ENCODE assay signal across 25 cellular contexts in genomic region chr19:27750697-27751391, GRCh38.
"Had no signal": no experiment of that assay in that cellular context is flagged by ENCODE, and none has a peak within 500 bp of the region (broad histone marks: within the 10 kb centered on the region; RNA-seq: fewer than 3 reads in every experiment).

No MANE protein-coding gene starts in this region.

- FAIRE-seq: endometrium, kidney had no signal

- H3K27ac ChIP-seq: dorsolateral prefrontal cortex, epithelial cell of prostate, esophagus squamous epithelium, gastroesophageal sphincter, left ventricle myocardium inferior, lower lobe of right lung, neural progenitor cell, ovary, right atrium auricular region, suprapubic skin, thyroid gland, vagina had no signal

- H3K27ac Mint-ChIP-seq: memory B cell; natural killer cell treated with Interleukin-12 subunit alpha and Interleukin-12 subunit beta and Interleukin-15 and Interleukin-18, amount 100 ng/mL, for 72 hours; neural progenitor cell; type B pancreatic cell had no signal

- H3K27me3 Mint-ChIP-seq: memory B cell; natural killer cell treated with Interleukin-12 subunit alpha and Interleukin-12 subunit beta and Interleukin-15 and Interleukin-18, amount 100 ng/mL, for 72 hours; type B pancreatic cell had no signal

- H3K36me3 Mint-ChIP-seq: type B pancreatic cell had no signal

- H3K4me3 Mint-ChIP-seq: memory B cell; natural killer cell treated with Interleukin-12 subunit alpha and Interleukin-12 subunit beta and Interleukin-15 and Interleukin-18, amount 100 ng/mL, for 72 hours; neural progenitor cell; type B pancreatic cell had no signal

- DNase-seq: cortex of kidney; dorsolateral prefrontal cortex; effector CD8-positive, alpha-beta T cell; esophagus squamous epithelium; foreskin fibroblast; kidney; left cardiac atrium; left ventricle myocardium inferior; lower lobe of right lung; midbrain; nucleus accumbens; ovary; stimulated activated CD4-positive, alpha-beta T cell treated with anti-CD3 and anti-CD28 coated beads, Interleukin-2, amount 100 ng/mL, for 48 hours; stimulated activated naive CD4-positive, alpha-beta T cell treated with Interleukin-2 at 50 U/mL for 16 hours; thyroid gland had no signal
